ENCODE assay signal across 8 cellular contexts in genomic region chr7:112449902-112450806, GRCh38. TPM values are rescaled to one million over a fixed set of nuclear protein-coding genes. Genes with fewer than 3 reads are reported as not detected.
DNase-seq lines count a peak whose midpoint lies in the region; ATAC-seq and TF ChIP-seq lines count a peak whose summit lies in the region.

TSS of gene IFRD1 (plus strand) at chr7:112450460. CDS start at chr7:112450689, 229 bp downstream.

- TF ChIP-seq POLR2A in GM10847 (IDR thresholded peaks at IDR 0.05; ENCODE audit: extremely low read depth, insufficient read length): peak; percentile 98

- H3K79me2 ChIP-seq in SU-DHL-6 (ENCODE audit: insufficient read depth, low read length): peaks cover 42% of the 10 kb centered on the region

- H3K27me3 Mint-ChIP-seq in activated naive CD8-positive, alpha-beta T cell treated with anti-CD3 and anti-CD28 coated beads, Interleukin-2, amount 10 ng/mL, durations not matched to agents 7 days and 5 days: no peaks in the 10 kb centered on the region
- H3K27me3 Mint-ChIP-seq in glutamatergic neuron (ENCODE audit: unreplicated experiment) (peaks cover 10% of the 10 kb centered on the region), osteocyte (ENCODE audit: unreplicated experiment) (no peaks in the 10 kb centered on the region)

- peaks cover 33% of the 10 kb centered on the region for H3K4me1 Mint-ChIP-seq in activated naive CD8-positive, alpha-beta T cell treated with anti-CD3 and anti-CD28 coated beads, Interleukin-2, amount 10 ng/mL, durations not matched to agents 7 days and 5 days
- peaks cover 17% of the 10 kb centered on the region for H3K4me1 Mint-ChIP-seq in glutamatergic neuron (ENCODE audit: low read depth, unreplicated experiment)
- peaks cover 41% of the 10 kb centered on the region for H3K4me1 Mint-ChIP-seq in osteocyte (ENCODE audit: unreplicated experiment)

- H3F3A ChIP-seq in SU-DHL-6 (ENCODE audit: insufficient read depth): no peaks in the 10 kb centered on the region

- H3K27ac Mint-ChIP-seq in activated naive CD8-positive, alpha-beta T cell treated with anti-CD3 and anti-CD28 coated beads, Interleukin-2, amount 10 ng/mL, durations not matched to agents 7 days and 5 days: peak within 1 kb of the TSS; percentile 95
- H3K27ac Mint-ChIP-seq in glutamatergic neuron (ENCODE audit: unreplicated experiment): peak within 1 kb of the TSS; percentile 98
- peak within 1 kb of the TSS; percentile 97 for H3K27ac Mint-ChIP-seq in osteocyte (ENCODE audit: unreplicated experiment)

- no peaks in the 10 kb centered on the region for H3K36me3 Mint-ChIP-seq in activated naive CD8-positive, alpha-beta T cell treated with anti-CD3 and anti-CD28 coated beads, Interleukin-2, amount 10 ng/mL, durations not matched to agents 7 days and 5 days
- no peaks in the 10 kb centered on the region for H3K36me3 Mint-ChIP-seq in glutamatergic neuron (ENCODE audit: unreplicated experiment)
- no peaks in the 10 kb centered on the region for H3K36me3 Mint-ChIP-seq in osteocyte (ENCODE audit: unreplicated experiment)

- no peaks in the 10 kb centered on the region for H3K27me3 ChIP-seq in SU-DHL-6 (ENCODE audit: low read length)
- H3K27me3 ChIP-seq in thymus (ENCODE audit: control insufficient read depth, insufficient read depth): no peaks in the 10 kb centered on the region

- peak within 1 kb of the TSS; percentile 92 for H3K4me2 ChIP-seq in SU-DHL-6 (ENCODE audit: low read depth, low read length, poor library complexity, severe bottlenecking)

- no peaks in the 10 kb centered on the region for H3K9me3 ChIP-seq in SU-DHL-6 (ENCODE audit: insufficient read depth, low read length)
- no peaks in the 10 kb centered on the region for H3K9me3 ChIP-seq in thymus (ENCODE audit: control insufficient read depth)

- H3K36me3 ChIP-seq in SU-DHL-6 (ENCODE audit: low read length) (no peaks in the 10 kb centered on the region), thymus (ENCODE audit: control insufficient read depth, insufficient read depth) (no peaks in the 10 kb centered on the region)

- ATAC-seq in HG02678 (IDR thresholded peaks at IDR 0.05; ENCODE audit: unreplicated experiment): peak; percentile 75
- peak; percentile 80 for ATAC-seq in activated naive CD8-positive, alpha-beta T cell treated with anti-CD3 and anti-CD28 coated beads, Interleukin-2, amount 10 ng/mL, durations not matched to agents 7 days and 5 days (ENCODE audit: low read depth)

- under 1% methylated on average over 73 of the region's 73 CpGs for WGBS in thymus

- H3K9me3 Mint-ChIP-seq in activated naive CD8-positive, alpha-beta T cell treated with anti-CD3 and anti-CD28 coated beads, Interleukin-2, amount 10 ng/mL, durations not matched to agents 7 days and 5 days: no peaks in the 10 kb centered on the region
- H3K9me3 Mint-ChIP-seq in glutamatergic neuron (ENCODE audit: unreplicated experiment) (peaks cover 16% of the 10 kb centered on the region), osteocyte (ENCODE audit: unreplicated experiment) (no peaks in the 10 kb centered on the region)

- DNase-seq in NCI-H128 (lab: John Stamatoyannopoulos, UW; ENCODE audit: unreplicated experiment): peak; percentile 96
- peak; percentile 98 for DNase-seq in activated naive CD8-positive, alpha-beta T cell treated with anti-CD3 and anti-CD28 coated beads, Interleukin-2, amount 10 ng/mL, durations not matched to agents 7 days and 5 days
- peak; percentile 99 for DNase-seq in glutamatergic neuron
- DNase-seq in osteocyte (ENCODE audit: extremely low spot score, unreplicated experiment): peak; percentile 99

- peak within 1 kb of the TSS; percentile 93 for H3K4me3 Mint-ChIP-seq in activated naive CD8-positive, alpha-beta T cell treated with anti-CD3 and anti-CD28 coated beads, Interleukin-2, amount 10 ng/mL, durations not matched to agents 7 days and 5 days
- peak within 1 kb of the TSS; percentile 98 for H3K4me3 Mint-ChIP-seq in glutamatergic neuron (ENCODE audit: unreplicated experiment)
- peak within 1 kb of the TSS; percentile 96 for H3K4me3 Mint-ChIP-seq in osteocyte (ENCODE audit: unreplicated experiment)

- no peaks in the 10 kb centered on the region for H3K9me2 ChIP-seq in SU-DHL-6 (replicated peaks; ENCODE audit: insufficient read depth, low read length)

- peak within 1 kb of the TSS; percentile 80 for H3K27ac ChIP-seq in SU-DHL-6 (ENCODE audit: low read depth, low read length)
- H3K27ac ChIP-seq in thymus (ENCODE audit: low read depth): peak within 1 kb of the TSS; percentile 89

- H4K20me1 ChIP-seq in SU-DHL-6 (ENCODE audit: low read depth, low read length): peaks cover 14% of the 10 kb centered on the region; the same call in 1 of the 2 replicates

- TF ChIP-seq CTCF in SU-DHL-6 (IDR thresholded peaks at IDR 0.05; ENCODE audit: insufficient read depth, low read length, poor library complexity, severe bottlenecking): no peak
- TF ChIP-seq CTCF in glutamatergic neuron (IDR thresholded peaks at IDR 0.05; ENCODE audit: partially characterized antibody, unreplicated experiment): no peak
- TF ChIP-seq CTCF in osteocyte (IDR thresholded peaks at IDR 0.05): no peak

- peak within 1 kb of the TSS; percentile 90 for H3K9ac ChIP-seq in SU-DHL-6 (ENCODE audit: low read length)

- peak within 1 kb of the TSS; percentile 87 for H3K4me3 ChIP-seq in SU-DHL-6 (ENCODE audit: insufficient read depth, low read length, poor library complexity, severe bottlenecking)
- peak within 1 kb of the TSS; percentile 66 for H3K4me3 ChIP-seq in thymus (ENCODE audit: low read length)

- H2AFZ ChIP-seq in SU-DHL-6 (ENCODE audit: low read depth, low read length, severe bottlenecking): peak within 1 kb of the TSS; percentile 91

- H3K4me1 ChIP-seq in thymus (ENCODE audit: control insufficient read depth, insufficient read depth, low read length): peaks cover 7% of the 10 kb centered on the region

- POLR2A ChIA-PET in activated naive CD8-positive, alpha-beta T cell treated with anti-CD3 and anti-CD28 coated beads, Interleukin-2, amount 10 ng/mL, durations not matched to agents 7 days and 5 days (lab: Charles Lee): interaction anchor here (0.8 to 3.2 kb wide), 9 partner anchors 9 to 888 kb away, joined by 3 to 21 read pairs (median 6); partner anchors contain the start of genes DOCK4, IMMP2L and ZNF277

RNA-seq across cellular contexts. Expression of gene IFRD1, which starts in this region (rescaled TPM):
- total RNA-seq in activated naive CD8-positive, alpha-beta T cell treated with anti-CD3 and anti-CD28 coated beads, Interleukin-2, amount 10 ng/mL, durations not matched to agents 7 days and 5 days: 10 to 100 TPM; 38.7 to 39.2 TPM
- 168 TPM for total RNA-seq in glutamatergic neuron (ENCODE audit: unreplicated experiment)
- total RNA-seq in osteocyte: 75.2 and 78.3 TPM in 2 replicates
- 63.0 TPM for polyA plus RNA-seq in thymus

Comparison
In these comparisons a context has a peak if more than half of its experiments do, and no peak if none do; other contexts are left out.
1. Peak in every context shown above with its lines: DNase-seq, ATAC-seq, H3K4me3 ChIP-seq and H3K27ac ChIP-seq.